Comparison of ENCODE assay signal across 1 cellular context in the genomic region with DNA sequence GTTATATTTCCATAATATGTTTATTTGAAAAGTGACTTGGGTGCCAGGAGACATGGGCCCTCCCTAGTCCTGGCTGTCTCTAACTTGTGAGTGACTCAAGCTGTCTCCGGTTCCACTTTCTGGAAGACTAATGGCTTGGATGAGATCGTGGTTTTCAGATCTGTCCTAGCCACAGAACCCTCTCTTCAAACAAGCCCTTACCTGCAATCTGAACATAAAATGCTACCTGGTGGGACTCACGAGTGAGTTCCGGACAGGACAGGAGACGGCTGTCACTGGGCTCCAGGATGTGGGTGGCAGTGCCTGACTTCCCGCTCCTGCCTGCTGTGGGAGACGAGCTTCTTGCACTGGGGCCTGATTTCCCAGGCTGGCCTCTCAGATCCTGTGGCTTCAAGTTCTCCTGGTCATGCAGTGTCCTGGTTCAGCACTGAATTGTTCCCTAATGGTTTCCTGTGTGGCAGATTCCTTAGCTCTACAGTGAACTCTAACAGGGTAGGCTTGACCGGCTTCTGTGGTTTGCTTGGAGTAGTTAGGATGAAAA.
TF ChIP-seq lines count a peak whose summit lies in the region.

No MANE protein-coding gene starts in this region.

TF ChIP-seq in IMR-90, 13 proteins besides CTCF, POLR2A, EP300 and RAD21:
- TF ChIP-seq RCOR1 (IDR thresholded peaks at IDR 0.05; ENCODE audit: insufficient replicate concordance, low read length) (no peak), MAFK (IDR thresholded peaks at IDR 0.05; ENCODE audit: low read depth, low read length) (no peak), NFE2L2 (IDR thresholded peaks at IDR 0.05; ENCODE audit: low read depth, low read length) (no peak), MAZ (IDR thresholded peaks at IDR 0.05; ENCODE audit: borderline replicate concordance, low read depth, low read length) (no peak), MXI1 (IDR thresholded peaks at IDR 0.05; ENCODE audit: borderline replicate concordance, low read depth, low read length) (no peak), SMC3 (IDR thresholded peaks at IDR 0.05; ENCODE audit: low read depth, low read length) (no peak), CEBPB (IDR thresholded peaks at IDR 0.05; ENCODE audit: low read depth, low read length) (no peak), RFX5 (IDR thresholded peaks at IDR 0.05; ENCODE audit: low read depth, low read length) (no peak), CHD1 (IDR thresholded peaks at IDR 0.05; ENCODE audit: low read depth, low read length) (no peak), FOS (IDR thresholded peaks at IDR 0.05; ENCODE audit: low read depth, low read length) (no peak), BHLHE40 (IDR thresholded peaks at IDR 0.05; ENCODE audit: low read depth, low read length) (no peak)
- TF ChIP-seq, protein P1, sequence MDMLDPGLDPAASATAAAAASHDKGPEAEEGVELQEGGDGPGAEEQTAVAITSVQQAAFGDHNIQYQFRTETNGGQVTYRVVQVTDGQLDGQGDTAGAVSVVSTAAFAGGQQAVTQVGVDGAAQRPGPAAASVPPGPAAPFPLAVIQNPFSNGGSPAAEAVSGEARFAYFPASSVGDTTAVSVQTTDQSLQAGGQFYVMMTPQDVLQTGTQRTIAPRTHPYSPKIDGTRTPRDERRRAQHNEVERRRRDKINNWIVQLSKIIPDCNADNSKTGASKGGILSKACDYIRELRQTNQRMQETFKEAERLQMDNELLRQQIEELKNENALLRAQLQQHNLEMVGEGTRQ (IDR thresholded peaks at IDR 0.05; ENCODE audit: low read depth, low read length), result no peak
- TF ChIP-seq, protein P2, sequence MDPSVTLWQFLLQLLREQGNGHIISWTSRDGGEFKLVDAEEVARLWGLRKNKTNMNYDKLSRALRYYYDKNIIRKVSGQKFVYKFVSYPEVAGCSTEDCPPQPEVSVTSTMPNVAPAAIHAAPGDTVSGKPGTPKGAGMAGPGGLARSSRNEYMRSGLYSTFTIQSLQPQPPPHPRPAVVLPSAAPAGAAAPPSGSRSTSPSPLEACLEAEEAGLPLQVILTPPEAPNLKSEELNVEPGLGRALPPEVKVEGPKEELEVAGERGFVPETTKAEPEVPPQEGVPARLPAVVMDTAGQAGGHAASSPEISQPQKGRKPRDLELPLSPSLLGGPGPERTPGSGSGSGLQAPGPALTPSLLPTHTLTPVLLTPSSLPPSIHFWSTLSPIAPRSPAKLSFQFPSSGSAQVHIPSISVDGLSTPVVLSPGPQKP (IDR thresholded peaks at IDR 0.05; ENCODE audit: borderline replicate concordance, low read depth, low read length), result no peak
